Comparison of ENCODE assay signal across 9 cellular contexts in the genomic region with DNA sequence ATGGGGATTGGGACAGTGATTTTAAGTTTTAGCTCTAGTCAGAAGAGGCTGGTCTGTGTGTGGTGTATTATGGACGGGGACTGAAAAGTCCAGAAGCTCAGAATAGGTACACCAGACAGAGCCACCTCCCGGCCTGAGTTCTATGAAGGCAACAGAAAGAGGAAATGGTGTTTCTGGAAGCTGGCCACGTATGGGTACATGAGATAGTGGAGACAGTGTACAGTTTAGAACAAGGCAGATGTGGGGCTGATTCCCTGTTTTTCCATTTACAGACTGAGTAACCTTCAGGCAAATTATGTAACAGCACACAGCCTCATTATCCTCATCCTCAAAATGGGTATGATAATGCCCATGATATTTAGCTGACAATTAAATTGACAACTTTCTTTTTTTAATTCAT. TPM values are rescaled to one million over a fixed set of nuclear protein-coding genes. Genes with fewer than 3 reads are reported as not detected.
DNase-seq lines count a peak whose midpoint lies in the region; ATAC-seq, FAIRE-seq and TF ChIP-seq lines count a peak whose summit lies in the region.
"Had no signal": no experiment of that assay in that cellular context is flagged by ENCODE, and none has a peak within 500 bp of the region (broad histone marks: within the 10 kb centered on the region; RNA-seq: fewer than 3 reads in every experiment).

No MANE protein-coding gene starts in this region.

- H3K4me3 Mint-ChIP-seq in Calu3 (ENCODE audit: low read depth, unreplicated experiment) (peak overlapping the region; percentile 90), nephron progenitor cell (peak overlapping the region; percentile 96)
- peak overlapping the region; percentile 99 for H3K4me3 Mint-ChIP-seq in central memory CD8-positive, alpha-beta T cell

- no peak overlapping the region for H2AFZ ChIP-seq in Loucy (ENCODE audit: low read length)

- H3F3A ChIP-seq in Loucy (ENCODE audit: low read depth): no peaks in the 10 kb centered on the region; the same call in 1 of the 2 replicates

- DNase-seq in Calu3: no peak
- no peak for DNase-seq in central memory CD8-positive, alpha-beta T cell (ENCODE audit: low spot score in 2 of 2)
- DNase-seq in nephron progenitor cell: no peak
- no peak for DNase-seq in aorta
- DNase-seq in ACHN: no peak
- no peak for DNase-seq in NAMALWA (ENCODE audit: low spot score)
- no peak for DNase-seq in pancreas

- H3K4me1 ChIP-seq in Loucy (ENCODE audit: insufficient read depth, low read length, poor library complexity, severe bottlenecking) (peaks cover 37% of the 10 kb centered on the region), aorta (ENCODE audit: control insufficient read depth in 1 of 2, insufficient read depth in 2 of 2, low read length in 2 of 2) (peaks cover 2 to 4% of the 10 kb centered on the region in 2 donors), pancreas (peaks cover 7 to 9% (median 8%) of the 10 kb centered on the region in 3 donors)
- H3K4me1 ChIP-seq: prostate gland had no signal

- H3K4me3 ChIP-seq in Loucy (ENCODE audit: low read length, poor library complexity, severe bottlenecking): peak overlapping the region; percentile 86
- no peak overlapping the region for H3K4me3 ChIP-seq in aorta (ENCODE audit: low read length in 2 of 2)
- peak overlapping the region in 1 of 4 donors; percentile 61 for H3K4me3 ChIP-seq in pancreas

- no peak overlapping the region for H3K27ac ChIP-seq in aorta (ENCODE audit: low read depth in 1 of 2, low read length in 2 of 2)
- H3K27ac ChIP-seq in pancreas: no peak overlapping the region
- H3K27ac ChIP-seq: prostate gland had no signal

- H3K9me3 Mint-ChIP-seq in Calu3 (ENCODE audit: low read depth, unreplicated experiment) (no peaks in the 10 kb centered on the region), nephron progenitor cell (no peaks in the 10 kb centered on the region)
- no peaks in the 10 kb centered on the region for H3K9me3 Mint-ChIP-seq in central memory CD8-positive, alpha-beta T cell

- BruUV-seq in Calu3 (replicated peaks; lab: Mats Ljungman, UMichigan): no TSS peak

- H3K27me3 Mint-ChIP-seq in Calu3 (ENCODE audit: unreplicated experiment) (no peaks in the 10 kb centered on the region), nephron progenitor cell (ENCODE audit: low read depth, poor library complexity) (peaks cover 21% of the 10 kb centered on the region)
- H3K27me3 Mint-ChIP-seq in central memory CD8-positive, alpha-beta T cell: no peaks in the 10 kb centered on the region

- peaks cover 14% of the 10 kb centered on the region for H3K36me3 Mint-ChIP-seq in Calu3 (ENCODE audit: insufficient read depth, unreplicated experiment)
- H3K36me3 Mint-ChIP-seq in central memory CD8-positive, alpha-beta T cell (ENCODE audit: insufficient read depth): peaks cover 17% of the 10 kb centered on the region
- H3K36me3 Mint-ChIP-seq in nephron progenitor cell (ENCODE audit: low read depth): peaks cover 41% of the 10 kb centered on the region

- no peaks in the 10 kb centered on the region for H3K9me2 ChIP-seq in Loucy (replicated peaks; ENCODE audit: low read depth, low read length)

- H3K4me1 Mint-ChIP-seq in Calu3 (ENCODE audit: low read depth, unreplicated experiment): peaks cover 11% of the 10 kb centered on the region
- H3K4me1 Mint-ChIP-seq in central memory CD8-positive, alpha-beta T cell: peaks cover 42% of the 10 kb centered on the region
- H3K4me1 Mint-ChIP-seq in nephron progenitor cell: peaks cover 21% of the 10 kb centered on the region

- no peak for TF ChIP-seq CTCF in Calu3 (IDR thresholded peaks at IDR 0.05; ENCODE audit: unreplicated experiment)
- no peak for TF ChIP-seq CTCF in Loucy (conservative IDR thresholded peaks at IDR 0.05; ENCODE audit: low read length)
- TF ChIP-seq CTCF in nephron progenitor cell (IDR thresholded peaks at IDR 0.05): no peak
- TF ChIP-seq CTCF in pancreas (IDR thresholded peaks at IDR 0.05): no peak

- no peak for FAIRE-seq in pancreas (lab: Jason Lieb, UNC)

- in situ Hi-C loops in ACHN (cut with HindIII; ENCODE audit: low pct_ligation_motif_present, low pct_unique_long_range_greater_than_20kb, low sequenced_read_pairs): no loop called here

- CTCF ChIA-PET in Calu3 (lab: Charles Lee): no interaction called here

- H3K9ac ChIP-seq in Loucy (ENCODE audit: low read depth, low read length, poor library complexity, severe bottlenecking): peak overlapping the region; percentile 75

- intact Hi-C loops in Calu3 (cut with micrococcal nuclease; ENCODE audit: unreplicated experiment): loop anchor here (10.0 kb wide), 1 partner anchor 98 kb away; a partner anchor contains a TSS
- intact Hi-C loops in aorta (cut with DNase I): loop anchor here in 1 of 2 donors (2.0 to 10.0 kb wide), 2 partner anchors 20 to 238 kb away; no protein-coding TSS in a partner anchor
- intact Hi-C loops in pancreas (cut with DNase I): no loop called here

- H3K4me2 ChIP-seq in Loucy (ENCODE audit: low read depth, low read length, poor library complexity, severe bottlenecking): peak overlapping the region; percentile 96

- H4K20me1 ChIP-seq in Loucy (ENCODE audit: insufficient read depth, low read length, poor library complexity, severe bottlenecking): no peaks in the 10 kb centered on the region

- no peak overlapping the region for H3K27ac Mint-ChIP-seq in Calu3 (ENCODE audit: unreplicated experiment)
- H3K27ac Mint-ChIP-seq in central memory CD8-positive, alpha-beta T cell (ENCODE audit: low read depth): no peak overlapping the region
- H3K27ac Mint-ChIP-seq in nephron progenitor cell: no peak overlapping the region

- WGBS in aorta, 2 donors: 65 to 68% methylated on average over 3 of the region's 3 CpGs
- WGBS in pancreas, 2 donors: 70 to 76% methylated on average over 3 of the region's 3 CpGs

- peaks cover 33% of the 10 kb centered on the region for H3K79me2 ChIP-seq in Loucy (ENCODE audit: insufficient read depth, low read length)

- H3K27me3 ChIP-seq in Loucy (ENCODE audit: insufficient read depth, low read length, poor library complexity, severe bottlenecking): no peaks in the 10 kb centered on the region
- H3K27me3 ChIP-seq in aorta (ENCODE audit: control insufficient read depth in 1 of 2, insufficient read depth in 2 of 2, low read length in 1 of 2): no peaks in the 10 kb centered on the region
- peaks cover 0 to 6% (median 2%) of the 10 kb centered on the region in 4 donors for H3K27me3 ChIP-seq in pancreas

- H3K9me3 ChIP-seq in Loucy (ENCODE audit: insufficient read depth, low read depth, low read length): no peaks in the 10 kb centered on the region
- no peaks in the 10 kb centered on the region for H3K9me3 ChIP-seq in aorta (ENCODE audit: control insufficient read depth, low read length)
- H3K9me3 ChIP-seq in pancreas: no peaks in the 10 kb centered on the region
- H3K9me3 ChIP-seq: prostate gland had no signal

- ATAC-seq in central memory CD8-positive, alpha-beta T cell (replicated peaks; ENCODE audit: extremely low read depth, poor library complexity, severe bottlenecking): no peak
- ATAC-seq in aorta (ENCODE audit: low FRiP score): no peak
- ATAC-seq in pancreas: no peak

- H3K36me3 ChIP-seq in Loucy (ENCODE audit: insufficient read depth, low read length): no peaks in the 10 kb centered on the region
- peaks cover 0 to 2% of the 10 kb centered on the region in 2 donors for H3K36me3 ChIP-seq in aorta (ENCODE audit: control insufficient read depth in 1 of 2, insufficient read depth in 2 of 2, low read length in 1 of 2)
- H3K36me3 ChIP-seq in pancreas: no peaks in the 10 kb centered on the region
- H3K36me3 ChIP-seq: prostate gland had no signal

RNA-seq across cellular contexts. Expression of a gene that starts 1.3 kb away (rescaled TPM):
- total RNA-seq in Calu3 (2022) (10.2 and 16.1 TPM in 2 replicates), aorta (10 to 100 TPM; 15.1 to 16.6 TPM), pancreas (1 to 10 TPM; 3.0 to 8.0 (median 4.6) TPM)
- polyA plus RNA-seq in aorta (1 to 10 TPM; 1.8 to 3.1 TPM), pancreas (1 to 10 TPM; 2.0 to 2.6 TPM)

RNA-seq across cellular contexts. Expression of a gene that starts 40.9 kb away (rescaled TPM):
- total RNA-seq in Calu3 (2022): not detected in 2 replicates
- 1 to 10 TPM in 1 of 2 donors, under 1 TPM in 1; 0.52 to 2.9 TPM for total RNA-seq in aorta
- not detected for polyA plus RNA-seq in aorta
- total RNA-seq in pancreas: under 1 TPM in 3 of 6 donors, not detected in 3; 0.16 to 0.67 (median 0.31) TPM
- polyA plus RNA-seq in pancreas: under 1 TPM in 1 of 2 donors, not detected in 1; 0.21 TPM

RNA-seq across cellular contexts. Expression of a gene that starts 57.8 kb away (rescaled TPM):
- total RNA-seq in Calu3 (2022) (not detected in 2 replicates), aorta (1 to 10 TPM in 1 of 2 donors, under 1 TPM in 1; 0.58 to 2.0 TPM), pancreas (under 1 TPM in 1 of 6 donors, not detected in 5; 0.37 TPM)
- polyA plus RNA-seq in aorta (not detected), pancreas (under 1 TPM; 0.05 to 0.11 TPM)
- total RNA-seq: prostate gland had no signal
